13 cellular contexts compared by ENCODE assay signal in the genomic region with DNA sequence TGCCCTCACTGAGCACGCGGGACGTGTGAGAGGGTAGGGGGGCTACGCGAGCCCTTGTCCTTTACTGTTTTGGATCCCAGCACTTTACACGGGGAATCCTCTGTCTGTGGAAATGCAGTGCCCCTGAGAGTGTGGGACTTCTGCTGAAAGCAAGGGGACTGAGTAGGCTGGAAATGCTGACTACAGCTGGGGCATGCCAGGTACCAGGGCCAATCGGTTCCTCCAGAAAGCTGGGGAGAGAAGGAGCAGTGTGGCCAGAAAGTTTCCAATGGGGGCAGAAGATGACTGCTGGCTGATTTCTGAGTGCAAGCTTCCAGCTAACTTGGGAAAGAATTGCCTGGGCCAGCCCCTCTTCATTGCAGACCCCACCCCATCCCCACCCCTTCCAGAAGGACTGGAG. TPM values are rescaled to one million over a fixed set of nuclear protein-coding genes. Genes with fewer than 3 reads are reported as not detected.
DNase-seq lines count a peak whose midpoint lies in the region; ATAC-seq, FAIRE-seq and TF ChIP-seq lines count a peak whose summit lies in the region.
"Had no signal": no experiment of that assay in that cellular context is flagged by ENCODE, and none has a peak within 500 bp of the region (broad histone marks: within the 10 kb centered on the region; RNA-seq: fewer than 3 reads in every experiment).

No MANE protein-coding gene starts in this region.

- H3K9me3 ChIP-seq in heart right ventricle (no peaks in the 10 kb centered on the region), left lung (no peaks in the 10 kb centered on the region)

- DNase-seq in heart right ventricle (no peak), cardiac septum (ENCODE audit: low spot score) (no peak), fibroblast of villous mesenchyme (ENCODE audit: low read depth) (no peak), neural crest cell (ENCODE audit: low read depth, low spot score) (no peak), left lung (no peak), GM12892 (ENCODE audit: insufficient read length) (no peak), NCI-H226 (no peak)
- DNase-seq: activated CD8-positive, alpha-beta memory T cell treated with anti-CD3 and anti-CD28 coated beads for 24 hours; PC-9 had no signal

- 32 to 43% methylated on average over 7 of the region's 7 CpGs for WGBS in heart right ventricle, 2 donors

- peaks cover 16% of the 10 kb centered on the region for H3K4me1 Mint-ChIP-seq in neural crest cell

- H3K4me3 Mint-ChIP-seq in neural crest cell, result peak overlapping the region; percentile 84
- H3K4me3 Mint-ChIP-seq: T-helper 1 cell treated with Interleukin-12 subunit alpha and Interleukin-12 subunit beta and Interleukin-4 antibody, amounts not matched to agents 30 μg/mL and 1 μg/mL, for 36 hours had no signal

- ATAC-seq in heart right ventricle, result peak in 1 of 8 donors; percentile 20
- no peak for ATAC-seq in left lung
- no peak for ATAC-seq in GM21381 (IDR thresholded peaks at IDR 0.05; ENCODE audit: unreplicated experiment)

- H3K4me1 ChIP-seq in heart right ventricle (peaks cover 0 to 5% (median 0%) of the 10 kb centered on the region in 9 donors), left lung (no peaks in the 10 kb centered on the region)

- intact Hi-C loops in heart right ventricle (cut with DNase I), result loop anchor here in 3 of 10 donors (5.0 to 10.0 kb wide), 4 partner anchors 85 to 1703 kb away; no protein-coding TSS in a partner anchor
- intact Hi-C loops in cardiac septum (cut with DNase I), result loop anchor here (5.0 to 10.0 kb wide), 2 partner anchors 85 to 213 kb away; no protein-coding TSS in a partner anchor
- intact Hi-C loops in left lung (cut with DNase I), result no loop called here

- TF ChIP-seq CTCF in heart right ventricle (IDR thresholded peaks at IDR 0.05) (no peak), fibroblast of villous mesenchyme (IDR thresholded peaks at IDR 0.05; ENCODE audit: insufficient read depth, low read depth, low read length) (no peak), neural crest cell (conservative IDR thresholded peaks at IDR 0.05) (no peak), left lung (IDR thresholded peaks at IDR 0.05) (no peak)

- no peak for FAIRE-seq in GM12892 (lab: Jason Lieb, UNC)

- H3K36me3 Mint-ChIP-seq in neural crest cell (ENCODE audit: low read depth), result peaks cover 3% of the 10 kb centered on the region
- H3K36me3 Mint-ChIP-seq: activated naive CD4-positive, alpha-beta T cell treated with anti-CD3 and anti-CD28 coated beads, Interleukin-2, amount 50 U/mL, for 24 hours had no signal

- H3K4me3 ChIP-seq in heart right ventricle (peak overlapping the region in 6 of 10 donors; percentile 46 to 55 (median 52)), fibroblast of villous mesenchyme (ENCODE audit: low read depth, low read length) (peak overlapping the region; percentile 50), left lung (peak overlapping the region in 1 of 2 donors; percentile 33)
- H3K4me3 ChIP-seq: PC-9 had no signal

- peaks cover 0 to 97% (median 13%) of the 10 kb centered on the region in 7 donors for H3K27me3 ChIP-seq in heart right ventricle
- peaks cover 35 to 51% of the 10 kb centered on the region in 2 donors for H3K27me3 ChIP-seq in left lung

- H3K27me3 Mint-ChIP-seq in neural crest cell (ENCODE audit: low read depth), result peaks cover 9% of the 10 kb centered on the region

- no peak for TF ChIP-seq POLR2A in GM12892 (IDR thresholded peaks at IDR 0.05; ENCODE audit: low read depth, low read length)

- H3K36me3 ChIP-seq in heart right ventricle (no peaks in the 10 kb centered on the region), left lung (no peaks in the 10 kb centered on the region)

- peaks cover 4% of the 10 kb centered on the region for H3K9me3 Mint-ChIP-seq in neural crest cell
- H3K9me3 Mint-ChIP-seq: activated naive CD4-positive, alpha-beta T cell treated with anti-CD3 and anti-CD28 coated beads, Interleukin-2, amount 50 U/mL, for 24 hours; dendritic cell treated with granulocyte-macrophage colony-stimulating factor and Interleukin-4, amounts not matched to agents 40 ng/mL and 50 ng/mL, for 4 days; T-helper 1 cell treated with Interleukin-12 subunit alpha and Interleukin-12 subunit beta and Interleukin-4 antibody, amounts not matched to agents 30 μg/mL and 1 μg/mL, for 36 hours had no signal

- H3K27ac ChIP-seq in heart right ventricle (peak overlapping the region in 5 of 10 donors; percentile 33 to 72 (median 58)), left lung (no peak overlapping the region)
- H3K27ac ChIP-seq: PC-9 had no signal

- no peak overlapping the region for H3K27ac Mint-ChIP-seq in neural crest cell (ENCODE audit: unreplicated experiment)
- H3K27ac Mint-ChIP-seq: activated naive CD4-positive, alpha-beta T cell treated with anti-CD3 and anti-CD28 coated beads, Interleukin-2, amount 50 U/mL, for 24 hours; dendritic cell treated with granulocyte-macrophage colony-stimulating factor and Interleukin-4, amounts not matched to agents 40 ng/mL and 50 ng/mL, for 4 days; T-helper 1 cell treated with Interleukin-12 subunit alpha and Interleukin-12 subunit beta and Interleukin-4 antibody, amounts not matched to agents 30 μg/mL and 1 μg/mL, for 36 hours had no signal

RNA-seq across cellular contexts. Expression of gene NHSL2, which starts 1.5 kb away (rescaled TPM):
- 1 to 10 TPM; 3.4 to 8.4 (median 6.3) TPM for total RNA-seq in heart right ventricle
- polyA plus RNA-seq in heart right ventricle, result 1 to 10 TPM in 1 of 2 donors, under 1 TPM in 1; 0.86 to 2.3 TPM
- 6.7 TPM for total RNA-seq in cardiac septum
- total RNA-seq in fibroblast of villous mesenchyme, result 9.7 and 9.9 TPM in 2 replicates
- total RNA-seq in neural crest cell, result 9.9 and 10.8 TPM in 2 replicates
- 10 to 100 TPM in 1 of 2 donors, 1 to 10 TPM in 1; 9.2 to 15.3 TPM for total RNA-seq in left lung
- polyA plus RNA-seq in GM12892 (2012; ENCODE audit: missing spikeins), result 0.08 TPM
- total RNA-seq: PC-9 had no signal
